Comparison of ENCODE assay signal across 9 cellular contexts in genomic region chr6:5851261-5851757, GRCh38.
DNase-seq lines count a peak whose midpoint lies in the region; ATAC-seq and TF ChIP-seq lines count a peak whose summit lies in the region.
"Had no signal": no experiment of that assay in that cellular context is flagged by ENCODE, and none has a peak within 500 bp of the region (broad histone marks: within the 10 kb centered on the region; RNA-seq: fewer than 3 reads in every experiment).

No MANE protein-coding gene starts in this region.

- intact Hi-C loops in mammary epithelial cell (cut with micrococcal nuclease), result no loop called here

- H3K9ac ChIP-seq in mesendoderm (ENCODE audit: low read length) (peak overlapping the region; percentile 61), mammary epithelial cell (ENCODE audit: insufficient read depth, low read length) (no peak overlapping the region)

- H3K18ac ChIP-seq in mesendoderm (ENCODE audit: low read length), result no peak overlapping the region

- BruUV-seq in mammary epithelial cell (replicated peaks; lab: Mats Ljungman, UMichigan), result no TSS peak

- no peak for TF ChIP-seq CTCF in GM10248 (IDR thresholded peaks at IDR 0.05; ENCODE audit: control extremely low read depth, extremely low read depth, low read depth, missing control alignments)
- no peak for TF ChIP-seq CTCF in mammary epithelial cell (conservative IDR thresholded peaks at IDR 0.05 in 1 of 2, IDR thresholded peaks at IDR 0.05 in 1 of 2; ENCODE audit: extremely low read depth in 1 of 2, insufficient read depth in 1 of 2, low read depth in 1 of 2, low read length in 2 of 2)

- no peaks in the 10 kb centered on the region for H3K9me3 ChIP-seq in mammary epithelial cell (replicated peaks; ENCODE audit: insufficient read depth, low read length)

- no peak overlapping the region for H3K23ac ChIP-seq in mesendoderm (ENCODE audit: low read length)

- H3K27ac ChIP-seq in mesendoderm (ENCODE audit: low read depth, low read length) (no peak overlapping the region), mammary epithelial cell (ENCODE audit: insufficient read depth, low read depth, low read length) (no peak overlapping the region)
- H3K27ac ChIP-seq: HL-60 had no signal

- H3K4me1 ChIP-seq in mesendoderm (ENCODE audit: control insufficient read depth, low read depth, low read length), result no peaks in the 10 kb centered on the region
- H3K4me1 ChIP-seq in mammary epithelial cell (ENCODE audit: insufficient read depth, low read length), result no peaks in the 10 kb centered on the region

- H4K5ac ChIP-seq in mesendoderm (ENCODE audit: low read length), result no peak overlapping the region

- H2BK120ac ChIP-seq in mesendoderm (ENCODE audit: low read depth, low read length), result no peak overlapping the region

- H2BK5ac ChIP-seq in mesendoderm (ENCODE audit: low read length), result no peak overlapping the region

- in situ Hi-C loops in mammary epithelial cell (cut with MboI; ENCODE audit: low sequenced_read_pairs in 2 of 2), result no loop called here

- peak overlapping the region; percentile 87 for H3K56ac ChIP-seq in mesendoderm (ENCODE audit: low read length)

- DNase-seq in GM10248 (ENCODE audit: extremely low spot score) (peak; percentile 66), ecto neural progenitor cell (ENCODE audit: low spot score) (peak; percentile 89), mesendoderm (peak; percentile 72), mammary epithelial cell (no peak)
- DNase-seq in activated CD4-positive, alpha-beta T cell treated with anti-CD3 and anti-CD28 coated beads, Interleukin-2, amount 50 U/mL, for 48 hours, result peak; percentile 70 to 73
- DNase-seq in stimulated activated CD8-positive, alpha-beta memory T cell treated with anti-CD3 and anti-CD28 coated beads, Interleukin-12 subunit alpha, Interleukin-12 subunit beta, amount 100 ng/mL, for 1 hour (ENCODE audit: low read depth), result peak; percentile 42

- H3K36me3 ChIP-seq in mesendoderm (ENCODE audit: control insufficient read depth, insufficient read depth, low read length) (no peaks in the 10 kb centered on the region), mammary epithelial cell (ENCODE audit: insufficient read depth, low read length) (no peaks in the 10 kb centered on the region)

- CTCF ChIA-PET in GM10248 (lab: Yijun Ruan, JAX), result no interaction called here
- CTCF ChIA-PET in mammary epithelial cell (lab: Charles Lee; ENCODE audit: low non-redundant PET), result no interaction called here

- H3K79me2 ChIP-seq in mesendoderm (ENCODE audit: control insufficient read depth, insufficient read depth, low read length) (no peaks in the 10 kb centered on the region), mammary epithelial cell (ENCODE audit: insufficient read depth, low read length) (no peaks in the 10 kb centered on the region)

- ATAC-seq in HG03442 (IDR thresholded peaks at IDR 0.05; ENCODE audit: unreplicated experiment), result peak; percentile 88
- no peak for ATAC-seq in GM21825 (IDR thresholded peaks at IDR 0.05; ENCODE audit: unreplicated experiment)

- H2AK5ac ChIP-seq in mesendoderm (ENCODE audit: low read length), result no peak overlapping the region

- no peak overlapping the region for H3K4ac ChIP-seq in mesendoderm (ENCODE audit: low read depth, low read length)

- POLR2A ChIA-PET in GM10248 (lab: Yijun Ruan, JAX), result no interaction called here

- no peaks in the 10 kb centered on the region for H3K79me1 ChIP-seq in mesendoderm (ENCODE audit: low read length)

- H3K4me3 ChIP-seq in mesendoderm (ENCODE audit: low read length), result peak overlapping the region; percentile 23
- no peak overlapping the region for H3K4me3 ChIP-seq in mammary epithelial cell (replicated peaks in 1 of 3; ENCODE audit: insufficient read depth in 1 of 3, low read depth in 2 of 3, low read length in 3 of 3)

- no peaks in the 10 kb centered on the region for H4K20me1 ChIP-seq in mammary epithelial cell (ENCODE audit: insufficient read depth, low read length)

- no CpG with 5 or more reads among the region's 34 CpGs for WGBS in mesendoderm (ENCODE audit: extremely low coverage, insufficient coverage, low lambda C conversion rate)
- WGBS in mammary epithelial cell (ENCODE audit: low coverage, missing lambda C conversion rate), result 18% methylated on average over 32 of the region's 34 CpGs

- H2BK15ac ChIP-seq in mesendoderm (replicated peaks; ENCODE audit: low read depth), result no peak overlapping the region

- H3K4me2 ChIP-seq in mesendoderm (ENCODE audit: low read length), result peak overlapping the region; percentile 76
- H3K4me2 ChIP-seq in mammary epithelial cell (ENCODE audit: insufficient read depth, low read depth, low read length), result no peak overlapping the region

- H3K27me3 ChIP-seq in mesendoderm (ENCODE audit: insufficient read depth, low read length, poor library complexity) (peaks cover 16% of the 10 kb centered on the region), mammary epithelial cell (ENCODE audit: insufficient read depth, low read length) (peaks cover 10% of the 10 kb centered on the region)

- H4K8ac ChIP-seq in mesendoderm (ENCODE audit: low read depth, low read length), result no peak overlapping the region

- H2AFZ ChIP-seq in mammary epithelial cell (ENCODE audit: low read depth, low read length), result no peak overlapping the region

- dilution Hi-C loops in mammary epithelial cell (cut with HindIII; ENCODE audit: low sequenced_read_pairs), result no loop called here
